ENCODE assay signal across 8 cellular contexts in the genomic region with DNA sequence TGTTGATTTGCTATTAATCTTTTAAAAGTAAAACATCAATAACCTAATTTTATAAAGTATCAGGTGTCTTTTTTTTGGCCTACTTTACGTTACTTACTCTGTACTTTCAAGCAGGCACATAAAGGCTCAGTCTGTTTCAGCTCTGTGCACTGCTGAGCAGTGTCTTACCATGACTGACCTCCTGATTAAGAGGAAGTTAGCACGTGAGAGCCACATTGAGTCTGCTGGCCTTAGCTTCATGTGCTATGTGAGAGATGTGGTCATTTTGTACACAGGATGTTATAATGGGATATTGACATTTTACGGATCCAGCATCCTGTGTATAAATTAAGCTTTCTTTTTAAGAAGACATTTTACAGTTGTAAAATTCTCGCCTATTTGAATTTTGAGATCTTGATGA.
DNase-seq lines count a peak whose midpoint lies in the region; ATAC-seq lines count a peak whose summit lies in the region.

No MANE protein-coding gene starts in this region.

- H3K36me3 Mint-ChIP-seq in activated naive CD4-positive, alpha-beta T cell treated with anti-CD3 and anti-CD28 coated beads, Interleukin-2, amount 10 ng/mL, durations not matched to agents 7 days and 5 days = peaks cover 7% of the 10 kb centered on the region

- no peak overlapping the region for H3K4me3 Mint-ChIP-seq in activated naive CD4-positive, alpha-beta T cell treated with anti-CD3 and anti-CD28 coated beads, Interleukin-2, amount 10 ng/mL, durations not matched to agents 7 days and 5 days

- CTCF ChIA-PET in activated naive CD4-positive, alpha-beta T cell treated with anti-CD3 and anti-CD28 coated beads, Interleukin-2, amount 10 ng/mL, durations not matched to agents 7 days and 5 days (lab: Charles Lee) = no interaction called here

- peaks cover 1% of the 10 kb centered on the region for H3K9me3 Mint-ChIP-seq in activated naive CD4-positive, alpha-beta T cell treated with anti-CD3 and anti-CD28 coated beads, Interleukin-2, amount 10 ng/mL, durations not matched to agents 7 days and 5 days

- no peak overlapping the region for H3K27ac Mint-ChIP-seq in activated naive CD4-positive, alpha-beta T cell treated with anti-CD3 and anti-CD28 coated beads, Interleukin-2, amount 10 ng/mL, durations not matched to agents 7 days and 5 days

- peak; percentile 0 for DNase-seq in NOMO-1 treated with dmso at 0.1 percent for 144 hours (lab: John Stamatoyannopoulos, UW; ENCODE audit: unreplicated experiment)
- DNase-seq in germinal center (ENCODE audit: low spot score) = peak; percentile 35
- no peak for DNase-seq in LoVo (ENCODE audit: low spot score)
- DNase-seq in activated naive CD4-positive, alpha-beta T cell treated with anti-CD3 and anti-CD28 coated beads, Interleukin-2, amount 10 ng/mL, durations not matched to agents 7 days and 5 days = no peak
- DNase-seq in activated naive CD4-positive, alpha-beta T cell treated with Interleukin-2 at 50 U/mL for 16 hours = no peak
- DNase-seq in stimulated activated CD4-positive, alpha-beta T cell treated with anti-CD3 and anti-CD28 coated beads, Interleukin-1b, Interleukin-23, amount 100 ng/mL, for 48 hours = no peak

- ATAC-seq in GM18520 (IDR thresholded peaks at IDR 0.05; ENCODE audit: unreplicated experiment) (peak; percentile 93), HG02588 (IDR thresholded peaks at IDR 0.05; ENCODE audit: unreplicated experiment) (peak; percentile 84)

- H3K27me3 Mint-ChIP-seq in activated naive CD4-positive, alpha-beta T cell treated with anti-CD3 and anti-CD28 coated beads, Interleukin-2, amount 10 ng/mL, durations not matched to agents 7 days and 5 days = no peaks in the 10 kb centered on the region

- H3K4me1 Mint-ChIP-seq in activated naive CD4-positive, alpha-beta T cell treated with anti-CD3 and anti-CD28 coated beads, Interleukin-2, amount 10 ng/mL, durations not matched to agents 7 days and 5 days = peaks cover 36% of the 10 kb centered on the region

Comparison
In these comparisons a context has a peak if more than half of its experiments do, and no peak if none do; other contexts are left out.
1. DNase-seq: peak in NOMO-1 treated with dmso at 0.1 percent for 144 hours (single experiment) and germinal center (single experiment); none in LoVo (single experiment), activated naive CD4-positive, alpha-beta T cell treated with anti-CD3 and anti-CD28 coated beads, Interleukin-2, amount 10 ng/mL, durations not matched to agents 7 days and 5 days (single experiment), activated naive CD4-positive, alpha-beta T cell treated with Interleukin-2 at 50 U/mL for 16 hours (single experiment) and stimulated activated CD4-positive, alpha-beta T cell treated with anti-CD3 and anti-CD28 coated beads, Interleukin-1b, Interleukin-23, amount 100 ng/mL, for 48 hours (single experiment).